24 cellular contexts compared by ENCODE assay signal in genomic region chr13:111855786-111856185, GRCh38.
"Had no signal": no experiment of that assay in that cellular context is flagged by ENCODE, and none has a peak within 500 bp of the region (broad histone marks: within the 10 kb centered on the region; RNA-seq: fewer than 3 reads in every experiment).

No MANE protein-coding gene starts in this region.

- H3K4me1 ChIP-seq: left lung, pancreas, prostate gland, suprapubic skin, tibial artery, uterus had no signal

- H3K27me3 ChIP-seq: pancreas, uterus had no signal

- H3K4me3 ChIP-seq: left lung, lung, pancreas, prostate gland, skin epidermis, suprapubic skin, thoracic aorta, tibial artery, uterus had no signal

- H3K36me3 ChIP-seq: left lung, pancreas, prostate gland, suprapubic skin, thoracic aorta, tibial artery, uterus had no signal

- H3K9me3 ChIP-seq: pancreas, prostate gland, suprapubic skin, thoracic aorta, uterus had no signal

- H3K27ac ChIP-seq: left lung, pancreas, prostate gland, skin epidermis, suprapubic skin, thoracic aorta, tibial artery, uterus had no signal

- DNase-seq: hippocampal formation; kidney; left colon; mesendoderm; naive B cell; natural killer cell; nephron progenitor cell; nucleus accumbens; pancreas; posterior cingulate gyrus; retina; right cardiac atrium; stimulated activated CD4-positive, alpha-beta T cell treated with anti-CD3 and anti-CD28 coated beads, Interleukin-12 subunit alpha, Interleukin-12 subunit beta, amount 100 ng/mL, for 4 hours; stimulated activated CD4-positive, alpha-beta T cell treated with anti-CD3 and anti-CD28 coated beads, Interleukin-4, amount 100 ng/mL, for 24 hours; stimulated activated naive CD4-positive, alpha-beta T cell; trophoblast cell; uterus had no signal
